ENCODE assay signal across 1 cellular context in the genomic region with DNA sequence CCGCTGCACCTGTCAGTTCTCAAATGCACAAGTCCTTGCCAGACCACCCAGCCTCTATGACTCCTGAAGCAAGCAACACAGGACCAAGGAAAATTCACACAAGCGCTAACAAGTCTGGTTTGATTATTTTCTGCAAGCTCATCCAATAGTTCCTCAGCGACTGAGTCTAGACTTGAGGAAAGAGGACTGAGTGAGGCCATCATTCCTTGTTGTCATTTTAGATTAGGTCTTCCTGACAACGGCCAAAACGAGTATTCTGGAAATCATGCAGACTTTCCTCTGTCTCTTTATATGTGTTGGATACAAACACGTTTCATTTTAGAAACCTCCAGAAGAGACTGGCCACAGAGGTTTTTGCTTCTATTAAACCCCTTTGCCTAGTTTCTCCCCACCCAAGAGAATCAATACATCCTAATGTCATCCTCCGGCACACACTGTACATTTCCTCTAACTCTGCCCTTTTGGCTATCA.
A peak's percentile ranks its signal among the peaks of the same experiment; 100 is the strongest.
TF ChIP-seq lines count a peak whose summit lies in the region.

No MANE protein-coding gene starts in this region.

TF ChIP-seq in K562, 482 proteins besides CTCF, POLR2A, EP300 and RAD21:
- no peak for TF ChIP-seq MEIS2 (IDR thresholded peaks at IDR 0.05; ENCODE audit: partially characterized antibody)
- no peak for TF ChIP-seq SMAD2 (IDR thresholded peaks at IDR 0.05; ENCODE audit: low read depth, low read length)
- TF ChIP-seq ESRRB (CRISPR knock-in tag; IDR thresholded peaks at IDR 0.05; ENCODE audit: borderline replicate concordance): 0 out of 2 replicates have a peak, but pooled peaks have one; percentile 29
- 0 out of 2 replicates have a peak, but pooled peaks have one; percentile 8 for TF ChIP-seq SMARCA4 (IDR thresholded peaks at IDR 0.05)
- TF ChIP-seq, protein P1, sequence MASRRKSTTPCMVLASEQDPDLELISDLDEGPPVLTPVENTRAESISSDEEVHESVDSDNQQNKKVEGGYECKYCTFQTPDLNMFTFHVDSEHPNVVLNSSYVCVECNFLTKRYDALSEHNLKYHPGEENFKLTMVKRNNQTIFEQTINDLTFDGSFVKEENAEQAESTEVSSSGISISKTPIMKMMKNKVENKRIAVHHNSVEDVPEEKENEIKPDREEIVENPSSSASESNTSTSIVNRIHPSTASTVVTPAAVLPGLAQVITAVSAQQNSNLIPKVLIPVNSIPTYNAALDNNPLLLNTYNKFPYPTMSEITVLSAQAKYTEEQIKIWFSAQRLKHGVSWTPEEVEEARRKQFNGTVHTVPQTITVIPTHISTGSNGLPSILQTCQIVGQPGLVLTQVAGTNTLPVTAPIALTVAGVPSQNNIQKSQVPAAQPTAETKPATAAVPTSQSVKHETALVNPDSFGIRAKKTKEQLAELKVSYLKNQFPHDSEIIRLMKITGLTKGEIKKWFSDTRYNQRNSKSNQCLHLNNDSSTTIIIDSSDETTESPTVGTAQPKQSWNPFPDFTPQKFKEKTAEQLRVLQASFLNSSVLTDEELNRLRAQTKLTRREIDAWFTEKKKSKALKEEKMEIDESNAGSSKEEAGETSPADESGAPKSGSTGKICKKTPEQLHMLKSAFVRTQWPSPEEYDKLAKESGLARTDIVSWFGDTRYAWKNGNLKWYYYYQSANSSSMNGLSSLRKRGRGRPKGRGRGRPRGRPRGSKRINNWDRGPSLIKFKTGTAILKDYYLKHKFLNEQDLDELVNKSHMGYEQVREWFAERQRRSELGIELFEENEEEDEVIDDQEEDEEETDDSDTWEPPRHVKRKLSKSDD (conservative IDR thresholded peaks at IDR 0.05; ENCODE audit: low read length): no peak
- TF ChIP-seq, protein P2, sequence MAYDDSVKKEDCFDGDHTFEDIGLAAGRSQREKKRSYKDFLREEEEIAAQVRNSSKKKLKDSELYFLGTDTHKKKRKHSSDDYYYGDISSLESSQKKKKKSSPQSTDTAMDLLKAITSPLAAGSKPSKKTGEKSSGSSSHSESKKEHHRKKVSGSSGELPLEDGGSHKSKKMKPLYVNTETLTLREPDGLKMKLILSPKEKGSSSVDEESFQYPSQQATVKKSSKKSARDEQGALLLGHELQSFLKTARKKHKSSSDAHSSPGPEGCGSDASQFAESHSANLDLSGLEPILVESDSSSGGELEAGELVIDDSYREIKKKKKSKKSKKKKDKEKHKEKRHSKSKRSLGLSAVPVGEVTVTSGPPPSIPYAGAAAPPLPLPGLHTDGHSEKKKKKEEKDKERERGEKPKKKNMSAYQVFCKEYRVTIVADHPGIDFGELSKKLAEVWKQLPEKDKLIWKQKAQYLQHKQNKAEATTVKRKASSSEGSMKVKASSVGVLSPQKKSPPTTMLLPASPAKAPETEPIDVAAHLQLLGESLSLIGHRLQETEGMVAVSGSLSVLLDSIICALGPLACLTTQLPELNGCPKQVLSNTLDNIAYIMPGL (CRISPR knock-in tag; IDR thresholded peaks at IDR 0.05): peak; percentile 4; the same call in 1 of the 2 replicates
- peak; percentile 35; the same call in 1 of the 2 replicates for TF ChIP-seq BACH1 (tag; IDR thresholded peaks at IDR 0.05)
- 0 out of 2 replicates have a peak, but pooled peaks have one; percentile 5 for TF ChIP-seq RERE (CRISPR knock-in tag; IDR thresholded peaks at IDR 0.05; ENCODE audit: borderline replicate concordance)
- peak; percentile 78 for TF ChIP-seq C11orf30 (IDR thresholded peaks at IDR 0.05; ENCODE audit: low read depth)
- TF ChIP-seq HDAC1 (IDR thresholded peaks at IDR 0.05): peak in 1 of 2 experiments; percentile 25; a peak in 1 of 4 replicates
- TF ChIP-seq PBX2 (CRISPR knock-in tag; IDR thresholded peaks at IDR 0.05; ENCODE audit: low read depth): no peak
- 0 out of 2 replicates have a peak, but pooled peaks have one; percentile 17 for TF ChIP-seq PBX2 (tag; conservative IDR thresholded peaks at IDR 0.05; ENCODE audit: low read depth)
- 0 out of 2 replicates have a peak, but pooled peaks have one; percentile 49 for TF ChIP-seq NKRF (IDR thresholded peaks at IDR 0.05; ENCODE audit: borderline replicate concordance)
- TF ChIP-seq FOXK2 (conservative IDR thresholded peaks at IDR 0.05 in 1 of 2, IDR thresholded peaks at IDR 0.05 in 1 of 2; ENCODE audit: low read depth in 2 of 2): peak; percentile 65 to 84; a peak in 3 of 4 replicates
- TF ChIP-seq TAF9B (IDR thresholded peaks at IDR 0.05; ENCODE audit: partially characterized antibody): peak; percentile 23
- no peak for TF ChIP-seq SRSF3 (IDR thresholded peaks at IDR 0.05; ENCODE audit: insufficient read depth, low read length)
- TF ChIP-seq TGIF2 (CRISPR knock-in tag; IDR thresholded peaks at IDR 0.05): 0 out of 2 replicates have a peak, but pooled peaks have one; percentile 68
- TF ChIP-seq ZNF316 (IDR thresholded peaks at IDR 0.05): peak; percentile 87
- 0 out of 4 replicates have a peak, but pooled peaks of 1 of the 2 experiments have one; percentile 35 for TF ChIP-seq SIN3A (IDR thresholded peaks at IDR 0.05; ENCODE audit: borderline replicate concordance in 2 of 2, control insufficient read depth in 1 of 2, low read depth in 2 of 2, low read length in 2 of 2)
- peak; percentile 64 for TF ChIP-seq NFE2 (IDR thresholded peaks at IDR 0.05; ENCODE audit: low read depth)
- TF ChIP-seq NR0B1 (IDR thresholded peaks at IDR 0.05; ENCODE audit: partially characterized antibody): no peak
- TF ChIP-seq REST (CRISPR knock-in tag; IDR thresholded peaks at IDR 0.05; ENCODE audit: low read depth): no peak
- TF ChIP-seq MAFF (IDR thresholded peaks at IDR 0.05; ENCODE audit: low read length): peak; percentile 41; the same call in 1 of the 2 replicates
- 0 out of 2 replicates have a peak, but pooled peaks have one; percentile 32 for TF ChIP-seq SMARCE1 (IDR thresholded peaks at IDR 0.05)
- peak; percentile 61 for TF ChIP-seq ATF6 (CRISPR knock-in tag; IDR thresholded peaks at IDR 0.05)
- no peak for TF ChIP-seq CC2D1A (IDR thresholded peaks at IDR 0.05)
- no peak for TF ChIP-seq SOX6 (IDR thresholded peaks at IDR 0.05)
- peak; percentile 75 for TF ChIP-seq MAFG (tag; conservative IDR thresholded peaks at IDR 0.05)
- no peak for TF ChIP-seq HIVEP1 (CRISPR knock-in tag; IDR thresholded peaks at IDR 0.05)
- TF ChIP-seq CHD1 (IDR thresholded peaks at IDR 0.05; ENCODE audit: low read length): peak; percentile 12
- peak; percentile 25 for TF ChIP-seq HDAC3 (IDR thresholded peaks at IDR 0.05; ENCODE audit: borderline replicate concordance, partially characterized antibody)
